ENCODE assay signal across 5 cellular contexts in the genomic region with DNA sequence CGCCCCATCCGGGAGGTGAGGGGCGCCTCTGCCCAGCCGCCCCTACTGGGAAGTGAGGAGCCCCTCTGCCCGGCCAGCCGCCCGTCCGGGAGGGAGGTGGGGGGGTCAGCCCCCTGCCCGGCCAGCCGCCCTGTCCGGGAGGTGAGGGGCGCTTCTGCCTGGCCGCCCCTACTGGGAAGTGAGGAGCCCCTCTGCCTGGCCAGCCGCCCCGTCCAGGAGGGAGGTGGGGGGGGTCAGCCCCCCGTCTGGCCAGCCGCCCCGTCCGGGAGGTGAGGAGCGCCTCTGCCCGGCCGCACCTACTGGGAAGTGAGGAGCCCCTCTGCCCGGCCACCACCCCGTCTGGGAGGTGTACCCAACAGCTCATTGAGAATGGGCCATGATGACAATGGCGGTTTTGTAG. TPM values are rescaled to one million over a fixed set of nuclear protein-coding genes. Genes with fewer than 3 reads are reported as not detected.
"Had no signal": no experiment of that assay in that cellular context is flagged by ENCODE, and none has a peak within 500 bp of the region (broad histone marks: within the 10 kb centered on the region; RNA-seq: fewer than 3 reads in every experiment).

No MANE protein-coding gene starts in this region.

RNA-seq across cellular contexts. Expression of gene CDK5R2, which starts 27.7 kb away (rescaled TPM):
- total RNA-seq: HepG2, HT-29, IMR-90 had no signal

RNA-seq across cellular contexts. Expression of gene WNT10A, which starts 51.1 kb away (rescaled TPM):
- total RNA-seq: HepG2, HT1080, IMR-90, K562 had no signal

RNA-seq across cellular contexts. Expression of gene FEV, which starts 53.2 kb away (rescaled TPM):
- total RNA-seq: HepG2, HT-29, HT1080, IMR-90 had no signal
